In genomic region chr15:39969871-39970270, GRCh38 we compare ENCODE assay signal across 9 cellular contexts. TPM values are rescaled to one million over a fixed set of nuclear protein-coding genes. Genes with fewer than 3 reads are reported as not detected.
DNase-seq lines count a peak whose midpoint lies in the region; ATAC-seq, FAIRE-seq and TF ChIP-seq lines count a peak whose summit lies in the region.
"Had no signal": no experiment of that assay in that cellular context is flagged by ENCODE, and none has a peak within 500 bp of the region (broad histone marks: within the 10 kb centered on the region; RNA-seq: fewer than 3 reads in every experiment).

No MANE protein-coding gene starts in this region.

- dilution Hi-C loops in endothelial cell of umbilical vein (cut with MboI; ENCODE audit: extremely low pct_ligation_motif_present, low sequenced_read_pairs) = no loop called here

- H3K4me1 ChIP-seq in endothelial cell of umbilical vein (ENCODE audit: control insufficient read depth, extremely low read depth, insufficient read depth, low read length) = peaks cover 7% of the 10 kb centered on the region

- peak; percentile 79 for FAIRE-seq in endothelial cell of umbilical vein (lab: Jason Lieb, UNC)

- H3K27ac ChIP-seq in endothelial cell of umbilical vein (ENCODE audit: insufficient read depth, low read depth, low read length) = no peak overlapping the region

- no peak for TF ChIP-seq POLR2A in endothelial cell of umbilical vein (IDR thresholded peaks at IDR 0.05; ENCODE audit: low read depth, low read length)

- no peaks in the 10 kb centered on the region for H3K9me1 ChIP-seq in endothelial cell of umbilical vein (replicated peaks; ENCODE audit: control insufficient read depth, extremely low read depth, insufficient read depth, low read length)

- POLR2A ChIA-PET in endothelial cell of umbilical vein (lab: Charles Lee) = interaction anchor here (0.7 kb wide), 1 partner anchor 229 kb away, joined by 4 read pairs; no protein-coding TSS in a partner anchor

- no peak overlapping the region for H2AFZ ChIP-seq in endothelial cell of umbilical vein (ENCODE audit: low read depth, low read length)

- no peaks in the 10 kb centered on the region for H3K27me3 ChIP-seq in endothelial cell of umbilical vein (ENCODE audit: control insufficient read depth in 2 of 2, insufficient read depth in 2 of 2, low read length in 2 of 2)

- TF ChIP-seq CTCF in endothelial cell of umbilical vein (IDR thresholded peaks at IDR 0.05; ENCODE audit: extremely low read depth in 1 of 2, insufficient read depth in 1 of 2, low read depth in 1 of 2, low read length in 2 of 2) = no peak

- H3K36me3 Mint-ChIP-seq in activated CD8-positive, alpha-beta memory T cell treated with anti-CD3 and anti-CD28 coated beads, Interleukin-2, amount 10 ng/mL, durations not matched to agents 7 days and 5 days = peaks cover 32% of the 10 kb centered on the region

- intact Hi-C loops in endothelial cell of umbilical vein (cut with micrococcal nuclease) = loop anchor here (10.0 kb wide), 1 partner anchor 85 kb away; no protein-coding TSS in a partner anchor

- DNase-seq in EL (peak; percentile 60), LoVo (ENCODE audit: low spot score) (peak; percentile 66), endothelial cell of umbilical vein (ENCODE audit: low read depth, low spot score) (peak; percentile 78), occipital lobe (lab: John Stamatoyannopoulos, UW) (peak; percentile 28), pons (ENCODE audit: low spot score) (no peak), epidermal melanocyte (ENCODE audit: insufficient read length, low spot score) (no peak)
- no peak for DNase-seq in activated CD8-positive, alpha-beta memory T cell treated with anti-CD3 and anti-CD28 coated beads, Interleukin-2, amount 10 ng/mL, durations not matched to agents 7 days and 5 days
- DNase-seq: activated naive CD8-positive, alpha-beta T cell treated with anti-CD3 and anti-CD28 coated beads, Interleukin-2, amount 10 ng/mL, durations not matched to agents 7 days and 5 days had no signal

- BruUV-seq in endothelial cell of umbilical vein (replicated peaks; lab: Mats Ljungman, UMichigan) = no TSS peak

- peaks cover 8% of the 10 kb centered on the region for H3K79me2 ChIP-seq in endothelial cell of umbilical vein (ENCODE audit: control insufficient read depth, insufficient read depth, low read length)

- H3K4me3 ChIP-seq in endothelial cell of umbilical vein (replicated peaks in 1 of 3; ENCODE audit: insufficient read depth in 1 of 3, low read depth in 1 of 3, low read length in 3 of 3) = no peak overlapping the region

- H3K4me2 ChIP-seq in endothelial cell of umbilical vein (ENCODE audit: insufficient read depth, low read length) = no peak overlapping the region

- ATAC-seq in activated CD8-positive, alpha-beta memory T cell treated with anti-CD3 and anti-CD28 coated beads, Interleukin-2, amount 10 ng/mL, durations not matched to agents 7 days and 5 days = no peak
- no peak for ATAC-seq in GM19463 (IDR thresholded peaks at IDR 0.05; ENCODE audit: unreplicated experiment)

- no peaks in the 10 kb centered on the region for H4K20me1 ChIP-seq in endothelial cell of umbilical vein (replicated peaks; ENCODE audit: control insufficient read depth, extremely low read depth, insufficient read depth, low read length)

- H3K9me3 Mint-ChIP-seq in activated CD8-positive, alpha-beta memory T cell treated with anti-CD3 and anti-CD28 coated beads, Interleukin-2, amount 10 ng/mL, durations not matched to agents 7 days and 5 days (ENCODE audit: low read depth) = no peaks in the 10 kb centered on the region
- H3K9me3 Mint-ChIP-seq: activated naive CD8-positive, alpha-beta T cell treated with anti-CD3 and anti-CD28 coated beads, Interleukin-2, amount 10 ng/mL, durations not matched to agents 7 days and 5 days had no signal

- no peak overlapping the region for H3K27ac Mint-ChIP-seq in activated CD8-positive, alpha-beta memory T cell treated with anti-CD3 and anti-CD28 coated beads, Interleukin-2, amount 10 ng/mL, durations not matched to agents 7 days and 5 days
- H3K27ac Mint-ChIP-seq: activated naive CD8-positive, alpha-beta T cell treated with anti-CD3 and anti-CD28 coated beads, Interleukin-2, amount 10 ng/mL, durations not matched to agents 7 days and 5 days had no signal

- no peaks in the 10 kb centered on the region for H3K9me3 ChIP-seq in endothelial cell of umbilical vein (replicated peaks; ENCODE audit: control insufficient read depth, insufficient read depth, low read length)

- no peak overlapping the region for H3K9ac ChIP-seq in endothelial cell of umbilical vein (replicated peaks; ENCODE audit: extremely low read depth, insufficient read depth, low read length)

- H3K4me3 Mint-ChIP-seq in activated CD8-positive, alpha-beta memory T cell treated with anti-CD3 and anti-CD28 coated beads, Interleukin-2, amount 10 ng/mL, durations not matched to agents 7 days and 5 days = no peak overlapping the region
- H3K4me3 Mint-ChIP-seq: activated naive CD8-positive, alpha-beta T cell treated with anti-CD3 and anti-CD28 coated beads, Interleukin-2, amount 10 ng/mL, durations not matched to agents 7 days and 5 days had no signal

- H3K36me3 ChIP-seq in endothelial cell of umbilical vein (ENCODE audit: control insufficient read depth in 2 of 2, extremely low read depth in 1 of 2, insufficient read depth in 2 of 2, low read length in 2 of 2) = peaks cover 12 to 18% of the 10 kb centered on the region in 2 experiments

- H3K27me3 Mint-ChIP-seq in activated CD8-positive, alpha-beta memory T cell treated with anti-CD3 and anti-CD28 coated beads, Interleukin-2, amount 10 ng/mL, durations not matched to agents 7 days and 5 days = no peaks in the 10 kb centered on the region
- H3K27me3 Mint-ChIP-seq: activated naive CD8-positive, alpha-beta T cell treated with anti-CD3 and anti-CD28 coated beads, Interleukin-2, amount 10 ng/mL, durations not matched to agents 7 days and 5 days had no signal

- peaks cover 12% of the 10 kb centered on the region for H3K4me1 Mint-ChIP-seq in activated CD8-positive, alpha-beta memory T cell treated with anti-CD3 and anti-CD28 coated beads, Interleukin-2, amount 10 ng/mL, durations not matched to agents 7 days and 5 days

- CTCF ChIA-PET in endothelial cell of umbilical vein (lab: Charles Lee) = interaction anchor here (2.8 kb wide), 1 partner anchor 82 kb away, joined by 8 read pairs; no protein-coding TSS in a partner anchor
- CTCF ChIA-PET in activated CD8-positive, alpha-beta memory T cell treated with anti-CD3 and anti-CD28 coated beads, Interleukin-2, amount 10 ng/mL, durations not matched to agents 7 days and 5 days (lab: Charles Lee) = no interaction called here

TF ChIP-seq in endothelial cell of umbilical vein, 7 proteins besides CTCF, POLR2A, EP300 and RAD21:
- TF ChIP-seq FOS (IDR thresholded peaks at IDR 0.05; ENCODE audit: borderline replicate concordance, insufficient read depth, low read length) = peak; percentile 6
- no peak for TF ChIP-seq JUN (IDR thresholded peaks at IDR 0.05; ENCODE audit: borderline replicate concordance, insufficient read depth, insufficient read length, low read depth)

RNA-seq across cellular contexts. Expression of gene EIF2AK4, which starts 36.0 kb away (rescaled TPM):
- total RNA-seq in endothelial cell of umbilical vein (51.6 and 55.0 TPM in 2 replicates), occipital lobe (28.7 TPM)
- 30.1 and 33.5 TPM in 2 replicates for polyA plus RNA-seq in endothelial cell of umbilical vein
- polyA plus RNA-seq in endothelial cell of umbilical vein (2011; cell fraction: cytosol; rRNA removed) = 41.4 and 48.4 TPM in 2 replicates
- 37.2 and 39.8 TPM in 2 replicates for polyA plus RNA-seq in endothelial cell of umbilical vein (2011; cell fraction: nucleus; rRNA removed)
- 43.3 and 54.0 TPM in 2 replicates for polyA plus RNA-seq in endothelial cell of umbilical vein (2012)
- polyA minus RNA-seq in endothelial cell of umbilical vein = 73.3 and 77.4 TPM in 2 replicates
- 22.7 TPM for polyA minus RNA-seq in endothelial cell of umbilical vein (2011; cell fraction: cytosol; rRNA and poly(A)+ RNA removed)
- polyA minus RNA-seq in endothelial cell of umbilical vein (2011; cell fraction: nucleus; rRNA and poly(A)+ RNA removed) = 54.0 and 72.1 TPM in 2 replicates
- 10 to 100 TPM; 21.3 to 24.0 TPM for total RNA-seq in activated CD8-positive, alpha-beta memory T cell treated with anti-CD3 and anti-CD28 coated beads, Interleukin-2, amount 10 ng/mL, durations not matched to agents 7 days and 5 days

RNA-seq across cellular contexts. Expression of gene GPR176, which starts 49.8 kb away (rescaled TPM):
- total RNA-seq in endothelial cell of umbilical vein (35.3 and 39.8 TPM in 2 replicates), occipital lobe (44.3 TPM)
- polyA plus RNA-seq in endothelial cell of umbilical vein = 68.7 and 85.3 TPM in 2 replicates
- 33.2 and 34.2 TPM in 2 replicates for polyA plus RNA-seq in endothelial cell of umbilical vein (2011; cell fraction: cytosol; rRNA removed)
- polyA plus RNA-seq in endothelial cell of umbilical vein (2011; cell fraction: nucleus; rRNA removed) = 24.9 and 36.3 TPM in 2 replicates
- polyA plus RNA-seq in endothelial cell of umbilical vein (2012) = 21.5 and 30.0 TPM in 2 replicates
- polyA minus RNA-seq in endothelial cell of umbilical vein = 225 and 237 TPM in 2 replicates
- 6.9 TPM for polyA minus RNA-seq in endothelial cell of umbilical vein (2011; cell fraction: cytosol; rRNA and poly(A)+ RNA removed)
- 34.5 and 45.4 TPM in 2 replicates for polyA minus RNA-seq in endothelial cell of umbilical vein (2011; cell fraction: nucleus; rRNA and poly(A)+ RNA removed)
- total RNA-seq in activated CD8-positive, alpha-beta memory T cell treated with anti-CD3 and anti-CD28 coated beads, Interleukin-2, amount 10 ng/mL, durations not matched to agents 7 days and 5 days = not detected

Comparison
In these comparisons a context has a peak if more than half of its experiments do, and no peak if none do; other contexts are left out.
1. DNase-seq: peak in EL (single experiment), LoVo (single experiment), endothelial cell of umbilical vein (single experiment) and occipital lobe (single experiment); none in pons (single experiment), epidermal melanocyte (single experiment) and activated CD8-positive, alpha-beta memory T cell treated with anti-CD3 and anti-CD28 coated beads, Interleukin-2, amount 10 ng/mL, durations not matched to agents 7 days and 5 days (single experiment).
2. RNA of gene GPR176, which starts 49.8 kb away (total RNA-seq): 44.3 TPM in occipital lobe (single experiment) and 35.3 to 39.8 TPM in endothelial cell of umbilical vein; not detected in activated CD8-positive, alpha-beta memory T cell treated with anti-CD3 and anti-CD28 coated beads, Interleukin-2, amount 10 ng/mL, durations not matched to agents 7 days and 5 days; every median in the first group is over 10 times any median in the second.